In genomic region chr10:44619521-44619920, GRCh38 we compare ENCODE assay signal across 28 cellular contexts.
"Had no signal": no experiment of that assay in that cellular context is flagged by ENCODE, and none has a peak within 500 bp of the region (broad histone marks: within the 10 kb centered on the region; RNA-seq: fewer than 3 reads in every experiment).

No MANE protein-coding gene starts in this region.

- H3K36me3 Mint-ChIP-seq: activated naive CD4-positive, alpha-beta T cell treated with anti-CD3 and anti-CD28 coated beads, Interleukin-2, amount 50 U/mL, for 24 hours; activated naive CD8-positive, alpha-beta T cell treated with anti-CD3 and anti-CD28 coated beads for 36 hours; T-cell had no signal

- DNase-seq: activated B cell treated with CpG ODN at 0.5 μM for 24 hours; activated CD4-positive, alpha-beta T cell treated with anti-CD3 and anti-CD28 coated beads for 48 hours; activated CD4-positive, alpha-beta T cell treated with anti-CD3 and anti-CD28 coated beads, Interleukin-2, amount 50 U/mL, for 1 hour; activated CD4-positive, alpha-beta T cell treated with anti-CD3 and anti-CD28 coated beads, Interleukin-2, amount 50 U/mL, for 48 hours; activated CD8-positive, alpha-beta memory T cell treated with anti-CD3 and anti-CD28 coated beads for 24 hours; activated CD8-positive, alpha-beta T cell treated with anti-CD3 and anti-CD28 coated beads for 36 hours; activated effector memory CD4-positive, alpha-beta T cell treated with anti-CD3 and anti-CD28 coated beads, Interleukin-2, amount 50 U/mL, for 16 hours; activated naive CD4-positive, alpha-beta T cell treated with anti-CD3 and anti-CD28 coated beads for 36 hours; activated naive CD8-positive, alpha-beta T cell treated with anti-CD3 and anti-CD28 coated beads for 36 hours; activated naive CD8-positive, alpha-beta T cell treated with anti-CD3 and anti-CD28 coated beads, Interleukin-2, amount 50 U/mL, for 24 hours; activated T-cell treated with anti-CD3 and anti-CD28 coated beads, Interleukin-2, amount 50 U/mL, for 4 hours; adrenal gland; amygdala; aorta; caudate nucleus; cerebellar nuclear complex; colonic mucosa; effector CD8-positive, alpha-beta T cell; esophagus squamous epithelium; head of caudate nucleus; T-cell; T-helper 9 cell; WERI-Rb-1 had no signal

- H3K27ac ChIP-seq: adrenal gland, body of pancreas, colonic mucosa, epithelial cell of prostate, esophagus squamous epithelium, WERI-Rb-1 had no signal

- H3K36me3 ChIP-seq: adrenal gland, colonic mucosa, esophagus squamous epithelium, WERI-Rb-1 had no signal

- H3K27ac Mint-ChIP-seq: activated B cell treated with CpG ODN at 0.5 μM for 24 hours; activated CD8-positive, alpha-beta T cell treated with anti-CD3 and anti-CD28 coated beads for 36 hours; activated naive CD4-positive, alpha-beta T cell treated with anti-CD3 and anti-CD28 coated beads for 36 hours; activated naive CD4-positive, alpha-beta T cell treated with anti-CD3 and anti-CD28 coated beads, Interleukin-2, amount 50 U/mL, for 24 hours; activated naive CD8-positive, alpha-beta T cell treated with anti-CD3 and anti-CD28 coated beads for 36 hours; activated naive CD8-positive, alpha-beta T cell treated with anti-CD3 and anti-CD28 coated beads, Interleukin-2, amount 50 U/mL, for 24 hours; activated T-helper 17 cell treated with anti-CD3 and anti-CD28 coated beads, Interleukin-2, amount 50 U/mL, for 72 hours; T-cell; T-helper 1 cell treated with Interleukin-12 subunit alpha and Interleukin-12 subunit beta and Interleukin-4 antibody, amounts not matched to agents 30 μg/mL and 1 μg/mL, for 36 hours had no signal

- H3K9me3 ChIP-seq: adrenal gland, body of pancreas, colonic mucosa, esophagus squamous epithelium had no signal

- H3K4me1 ChIP-seq: adrenal gland, body of pancreas, colonic mucosa, esophagus squamous epithelium had no signal

- H3K27me3 ChIP-seq: adrenal gland, body of pancreas, colonic mucosa, esophagus squamous epithelium had no signal

- H3K4me1 Mint-ChIP-seq: activated B cell treated with CpG ODN at 0.5 μM for 24 hours; activated naive CD4-positive, alpha-beta T cell treated with anti-CD3 and anti-CD28 coated beads, Interleukin-2, amount 50 U/mL, for 24 hours; activated naive CD8-positive, alpha-beta T cell treated with anti-CD3 and anti-CD28 coated beads for 36 hours; activated naive CD8-positive, alpha-beta T cell treated with anti-CD3 and anti-CD28 coated beads, Interleukin-2, amount 50 U/mL, for 24 hours; activated T-helper 17 cell treated with anti-CD3 and anti-CD28 coated beads, Interleukin-2, amount 50 U/mL, for 72 hours; T-cell had no signal

- H3K27me3 Mint-ChIP-seq: activated B cell treated with CpG ODN at 0.5 μM for 24 hours; activated CD8-positive, alpha-beta T cell treated with anti-CD3 and anti-CD28 coated beads for 36 hours; activated naive CD4-positive, alpha-beta T cell treated with anti-CD3 and anti-CD28 coated beads, Interleukin-2, amount 50 U/mL, for 24 hours; activated naive CD8-positive, alpha-beta T cell treated with anti-CD3 and anti-CD28 coated beads for 36 hours; activated naive CD8-positive, alpha-beta T cell treated with anti-CD3 and anti-CD28 coated beads, Interleukin-2, amount 50 U/mL, for 24 hours; activated T-helper 17 cell treated with anti-CD3 and anti-CD28 coated beads, Interleukin-2, amount 50 U/mL, for 72 hours; T-cell had no signal

- H3K4me3 Mint-ChIP-seq: activated B cell treated with CpG ODN at 0.5 μM for 24 hours; activated CD8-positive, alpha-beta T cell treated with anti-CD3 and anti-CD28 coated beads for 36 hours; activated naive CD4-positive, alpha-beta T cell treated with anti-CD3 and anti-CD28 coated beads for 36 hours; activated naive CD4-positive, alpha-beta T cell treated with anti-CD3 and anti-CD28 coated beads, Interleukin-2, amount 50 U/mL, for 24 hours; activated naive CD8-positive, alpha-beta T cell treated with anti-CD3 and anti-CD28 coated beads for 36 hours; activated naive CD8-positive, alpha-beta T cell treated with anti-CD3 and anti-CD28 coated beads, Interleukin-2, amount 50 U/mL, for 24 hours; activated T-cell treated with anti-CD3 and anti-CD28 coated beads, Interleukin-2, amount 50 U/mL, for 4 hours; activated T-helper 17 cell treated with anti-CD3 and anti-CD28 coated beads, Interleukin-2, amount 50 U/mL, for 72 hours; T-cell; T-helper 1 cell treated with Interleukin-12 subunit alpha and Interleukin-12 subunit beta and Interleukin-4 antibody, amounts not matched to agents 30 μg/mL and 1 μg/mL, for 36 hours had no signal

- H3K4me3 ChIP-seq: adrenal gland, body of pancreas, colonic mucosa, esophagus squamous epithelium had no signal

- H3K9me3 Mint-ChIP-seq: activated B cell treated with CpG ODN at 0.5 μM for 24 hours; activated CD8-positive, alpha-beta T cell treated with anti-CD3 and anti-CD28 coated beads for 36 hours; activated naive CD8-positive, alpha-beta T cell treated with anti-CD3 and anti-CD28 coated beads for 36 hours; activated naive CD8-positive, alpha-beta T cell treated with anti-CD3 and anti-CD28 coated beads, Interleukin-2, amount 50 U/mL, for 24 hours; T-helper 1 cell treated with Interleukin-12 subunit alpha and Interleukin-12 subunit beta and Interleukin-4 antibody, amounts not matched to agents 30 μg/mL and 1 μg/mL, for 36 hours had no signal
